1 cellular context compared by ENCODE assay signal in genomic region chr4:1870578-1871443, GRCh38.
TF ChIP-seq lines count a peak whose summit lies in the region.

TSS of gene NSD2 (plus strand) at chr4:1871393. CDS start at chr4:1900655, 29,262 bp downstream.

TF ChIP-seq in WTC11, 78 proteins besides CTCF, POLR2A, EP300 and RAD21 (continued from another document):
- TF ChIP-seq AR (CRISPR knock-in tag; IDR thresholded peaks at IDR 0.05) = no peak
- no peak for TF ChIP-seq EMX1 (CRISPR knock-in tag; IDR thresholded peaks at IDR 0.05)
- no peak for TF ChIP-seq GRHL2 (CRISPR knock-in tag; IDR thresholded peaks at IDR 0.05; ENCODE audit: insufficient replicate concordance, severe bottlenecking)
- peak; percentile 78 for TF ChIP-seq FOXK1 (CRISPR knock-in tag; IDR thresholded peaks at IDR 0.05)
- TF ChIP-seq, protein P1, sequence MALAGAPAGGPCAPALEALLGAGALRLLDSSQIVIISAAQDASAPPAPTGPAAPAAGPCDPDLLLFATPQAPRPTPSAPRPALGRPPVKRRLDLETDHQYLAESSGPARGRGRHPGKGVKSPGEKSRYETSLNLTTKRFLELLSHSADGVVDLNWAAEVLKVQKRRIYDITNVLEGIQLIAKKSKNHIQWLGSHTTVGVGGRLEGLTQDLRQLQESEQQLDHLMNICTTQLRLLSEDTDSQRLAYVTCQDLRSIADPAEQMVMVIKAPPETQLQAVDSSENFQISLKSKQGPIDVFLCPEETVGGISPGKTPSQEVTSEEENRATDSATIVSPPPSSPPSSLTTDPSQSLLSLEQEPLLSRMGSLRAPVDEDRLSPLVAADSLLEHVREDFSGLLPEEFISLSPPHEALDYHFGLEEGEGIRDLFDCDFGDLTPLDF (CRISPR knock-in tag; IDR thresholded peaks at IDR 0.05) = peak; percentile 39; the same call in 1 of the 2 replicates
- no peak for TF ChIP-seq RORB (CRISPR knock-in tag; IDR thresholded peaks at IDR 0.05)
- no peak for TF ChIP-seq SOX15 (CRISPR knock-in tag; IDR thresholded peaks at IDR 0.05)
- TF ChIP-seq, protein P2, sequence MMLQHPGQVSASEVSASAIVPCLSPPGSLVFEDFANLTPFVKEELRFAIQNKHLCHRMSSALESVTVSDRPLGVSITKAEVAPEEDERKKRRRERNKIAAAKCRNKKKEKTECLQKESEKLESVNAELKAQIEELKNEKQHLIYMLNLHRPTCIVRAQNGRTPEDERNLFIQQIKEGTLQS (CRISPR knock-in tag; conservative IDR thresholded peaks at IDR 0.05) = no peak
- peak; percentile 94 for TF ChIP-seq ZBTB43 (CRISPR knock-in tag; IDR thresholded peaks at IDR 0.05)
- TF ChIP-seq RELA (CRISPR knock-in tag; IDR thresholded peaks at IDR 0.05; ENCODE audit: borderline replicate concordance) = 0 out of 2 replicates have a peak, but pooled peaks have one; percentile 59
